20 cellular contexts compared by ENCODE assay signal in genomic region chr13:96397807-96398206, GRCh38.
"Had no signal": no experiment of that assay in that cellular context is flagged by ENCODE, and none has a peak within 500 bp of the region (broad histone marks: within the 10 kb centered on the region; RNA-seq: fewer than 3 reads in every experiment).

No MANE protein-coding gene starts in this region.

- H3K36me3 Mint-ChIP-seq: activated naive CD4-positive, alpha-beta T cell treated with anti-CD3 and anti-CD28 coated beads, Interleukin-2, amount 50 U/mL, for 72 hours; natural killer cell treated with Interleukin-12 subunit alpha and Interleukin-12 subunit beta and Interleukin-15 and Interleukin-18, amount 100 ng/mL, for 72 hours; stimulated activated naive B cell treated with anti-CD40 and anti-IgM and Interleukin-4, amounts not matched to agents 10 μg/mL and 1 μg/mL and 100 μg/mL, for 72 hours had no signal

- H3K27me3 Mint-ChIP-seq: natural killer cell treated with Interleukin-12 subunit alpha and Interleukin-12 subunit beta and Interleukin-15 and Interleukin-18, amount 100 ng/mL, for 72 hours; stimulated activated naive B cell treated with anti-CD40 and anti-IgM and Interleukin-4, amounts not matched to agents 10 μg/mL and 1 μg/mL and 100 μg/mL, for 72 hours had no signal

- ATAC-seq: activated naive CD4-positive, alpha-beta T cell treated with anti-CD3 and anti-CD28 coated beads, Interleukin-2, amount 50 U/mL, for 72 hours; activated T-cell treated with anti-CD3 and anti-CD28 coated beads, Interleukin-2, amount 50 U/mL, for 72 hours; natural killer cell treated with Interleukin-12 subunit alpha and Interleukin-12 subunit beta and Interleukin-15 and Interleukin-18, amount 100 ng/mL, for 72 hours; stimulated activated naive B cell treated with anti-CD40 and anti-IgM and Interleukin-4, amounts not matched to agents 10 μg/mL and 1 μg/mL and 100 μg/mL, for 72 hours had no signal

- H3K4me1 ChIP-seq: colonic mucosa, left ventricle myocardium inferior, right atrium auricular region, tibial nerve had no signal

- H3K27ac Mint-ChIP-seq: activated naive CD4-positive, alpha-beta T cell treated with anti-CD3 and anti-CD28 coated beads, Interleukin-2, amount 50 U/mL, for 72 hours; activated T-cell treated with anti-CD3 and anti-CD28 coated beads, Interleukin-2, amount 50 U/mL, for 72 hours; natural killer cell treated with Interleukin-12 subunit alpha and Interleukin-12 subunit beta and Interleukin-15 and Interleukin-18, amount 100 ng/mL, for 72 hours; stimulated activated naive B cell treated with anti-CD40 and anti-IgM and Interleukin-4, amounts not matched to agents 10 μg/mL and 1 μg/mL and 100 μg/mL, for 72 hours had no signal

- H3K4me3 ChIP-seq: colonic mucosa, dorsolateral prefrontal cortex, left ventricle myocardium inferior, lung, right atrium auricular region, tibial nerve had no signal

- H3K4me1 Mint-ChIP-seq: stimulated activated naive B cell treated with anti-CD40 and anti-IgM and Interleukin-4, amounts not matched to agents 10 μg/mL and 1 μg/mL and 100 μg/mL, for 72 hours had no signal

- DNase-seq: activated CD4-positive, alpha-beta T cell treated with anti-CD3 and anti-CD28 coated beads for 4 hours; activated CD4-positive, alpha-beta T cell treated with anti-CD3 and anti-CD28 coated beads, Interleukin-2, amount 50 U/mL, for 4 hours; activated naive CD4-positive, alpha-beta T cell; activated T-cell treated with anti-CD3 and anti-CD28 coated beads for 4 hours; activated T-cell treated with anti-CD3 and anti-CD28 coated beads, Interleukin-2, amount 50 U/mL, for 72 hours; cerebellar nuclear complex; colonic mucosa; dorsolateral prefrontal cortex; effector memory CD4-positive, alpha-beta T cell; left ventricle myocardium inferior; mesendoderm; stimulated activated CD4-positive, alpha-beta T cell treated with anti-CD3 and anti-CD28 coated beads, Interleukin-15, amount 100 ng/mL, for 24 hours; stimulated activated CD4-positive, alpha-beta T cell treated with anti-CD3 and anti-CD28 coated beads, Interleukin-2, amount 100 ng/mL, for 24 hours; stimulated activated naive B cell treated with anti-CD40 and anti-IgM and Interleukin-4, amounts not matched to agents 10 μg/mL and 1 μg/mL and 100 μg/mL, for 72 hours had no signal

- H3K4me3 Mint-ChIP-seq: activated T-cell treated with anti-CD3 and anti-CD28 coated beads, Interleukin-2, amount 50 U/mL, for 72 hours; natural killer cell treated with Interleukin-12 subunit alpha and Interleukin-12 subunit beta and Interleukin-15 and Interleukin-18, amount 100 ng/mL, for 72 hours; stimulated activated naive B cell treated with anti-CD40 and anti-IgM and Interleukin-4, amounts not matched to agents 10 μg/mL and 1 μg/mL and 100 μg/mL, for 72 hours had no signal

- H3K27me3 ChIP-seq: colonic mucosa, dorsolateral prefrontal cortex, right atrium auricular region, tibial nerve had no signal

- H3K9me3 ChIP-seq: colonic mucosa, left ventricle myocardium inferior, right atrium auricular region, tibial nerve had no signal

- H3K36me3 ChIP-seq: colonic mucosa, left ventricle myocardium inferior, right atrium auricular region, tibial nerve had no signal

- H3K27ac ChIP-seq: colonic mucosa, dorsolateral prefrontal cortex, left ventricle myocardium inferior, right atrium auricular region, tibial nerve, VCaP had no signal
